Comparison of ENCODE assay signal across 9 cellular contexts in the genomic region with DNA sequence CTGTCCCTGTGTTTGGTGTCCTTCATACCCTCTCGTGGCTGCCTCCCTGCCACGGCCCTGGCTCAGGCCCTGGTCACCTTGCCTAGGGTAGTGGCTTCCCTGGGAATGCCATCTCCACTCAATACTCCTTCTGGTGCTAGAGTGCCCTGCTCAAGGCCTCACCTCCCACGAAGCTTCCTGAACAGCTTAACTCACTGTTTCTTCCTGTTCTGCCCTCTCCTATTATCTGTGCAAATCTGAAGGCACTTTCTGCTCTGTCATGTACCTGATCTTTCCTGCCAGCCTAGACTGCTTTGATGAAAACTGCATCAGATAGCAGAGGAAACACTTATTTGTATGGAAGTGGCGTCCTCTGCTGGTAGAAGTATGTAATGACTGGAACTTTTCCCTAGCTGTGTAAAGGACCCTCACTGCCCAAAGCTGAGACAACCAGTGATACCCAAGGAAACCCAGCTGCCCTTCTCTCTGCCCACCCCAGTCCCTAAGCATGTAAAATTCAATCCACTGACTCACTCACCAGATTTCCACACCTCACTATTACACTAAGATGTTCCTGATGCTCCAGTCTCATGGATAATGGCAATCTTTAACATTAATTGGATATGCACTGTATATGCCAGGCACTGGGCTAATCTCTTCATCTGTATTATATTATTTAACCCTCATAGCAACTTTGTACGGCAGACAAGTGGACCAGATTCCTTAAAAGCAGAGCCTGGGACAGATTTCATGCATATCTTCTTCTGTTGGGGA. TPM values are rescaled to one million over a fixed set of nuclear protein-coding genes. Genes with fewer than 3 reads are reported as not detected.
DNase-seq lines count a peak whose midpoint lies in the region; ATAC-seq and TF ChIP-seq lines count a peak whose summit lies in the region.
"Had no signal": no experiment of that assay in that cellular context is flagged by ENCODE, and none has a peak within 500 bp of the region (broad histone marks: within the 10 kb centered on the region; RNA-seq: fewer than 3 reads in every experiment).

No MANE protein-coding gene starts in this region.

- H3K9me3 ChIP-seq in colonic mucosa = no peaks in the 10 kb centered on the region

- H3K4me2 ChIP-seq in mesendoderm (ENCODE audit: low read length) = no peak overlapping the region

- H3K9me3 Mint-ChIP-seq in stimulated activated memory B cell treated with anti-CD40 and anti-IgM and Interleukin-4, amounts not matched to agents 10 μg/mL and 1 μg/mL and 100 μg/mL, for 72 hours = no peaks in the 10 kb centered on the region

- no peak overlapping the region for H2BK120ac ChIP-seq in mesendoderm (ENCODE audit: low read depth, low read length)

- no peak overlapping the region for H3K23ac ChIP-seq in mesendoderm (ENCODE audit: low read length)

- H4K5ac ChIP-seq in mesendoderm (ENCODE audit: low read length) = no peak overlapping the region

- peak overlapping the region; percentile 66 for H2AK5ac ChIP-seq in mesendoderm (ENCODE audit: low read length)

- CTCF ChIA-PET in GM10248 (lab: Yijun Ruan, JAX) = interaction anchor here (0.6 to 14.4 kb wide), 47 partner anchors 8 to 443 kb away, joined by 3 to 690 read pairs (median 5); a partner anchor contains a TSS

- H3K56ac ChIP-seq in mesendoderm (ENCODE audit: low read length) = peak overlapping the region; percentile 2

- no peaks in the 10 kb centered on the region for H3K4me1 ChIP-seq in colonic mucosa
- no peaks in the 10 kb centered on the region for H3K4me1 ChIP-seq in mesendoderm (ENCODE audit: control insufficient read depth, low read depth, low read length)

- no peaks in the 10 kb centered on the region for H3K27me3 Mint-ChIP-seq in stimulated activated memory B cell treated with anti-CD40 and anti-IgM and Interleukin-4, amounts not matched to agents 10 μg/mL and 1 μg/mL and 100 μg/mL, for 72 hours

- no peak overlapping the region for H3K4ac ChIP-seq in mesendoderm (ENCODE audit: low read depth, low read length)

- no peak overlapping the region for H3K9ac ChIP-seq in colonic mucosa (ENCODE audit: low read depth in 2 of 2, low read length in 2 of 2)
- no peak overlapping the region for H3K9ac ChIP-seq in mesendoderm (ENCODE audit: low read length)

- H3K79me1 ChIP-seq in mesendoderm (ENCODE audit: low read length) = no peaks in the 10 kb centered on the region

- H3K27ac ChIP-seq in colonic mucosa = no peak overlapping the region
- no peak overlapping the region for H3K27ac ChIP-seq in mesendoderm (ENCODE audit: low read depth, low read length)

- ATAC-seq in SK-N-SH treated with all-trans-retinoic acid at 6 μM for 48 hours (peak; percentile 65), GM18858 (IDR thresholded peaks at IDR 0.05; ENCODE audit: unreplicated experiment) (no peak)
- no peak for ATAC-seq in stimulated activated memory B cell treated with anti-CD40 and anti-IgM and Interleukin-4, amounts not matched to agents 10 μg/mL and 1 μg/mL and 100 μg/mL, for 72 hours

- peaks cover 56% of the 10 kb centered on the region for H3K4me1 Mint-ChIP-seq in stimulated activated memory B cell treated with anti-CD40 and anti-IgM and Interleukin-4, amounts not matched to agents 10 μg/mL and 1 μg/mL and 100 μg/mL, for 72 hours

- H2BK15ac ChIP-seq in mesendoderm (replicated peaks; ENCODE audit: low read depth) = no peak overlapping the region

- no peaks in the 10 kb centered on the region for H3K36me3 ChIP-seq in colonic mucosa
- no peaks in the 10 kb centered on the region for H3K36me3 ChIP-seq in mesendoderm (ENCODE audit: control insufficient read depth, insufficient read depth, low read length)

- H3K27me3 ChIP-seq in colonic mucosa (no peaks in the 10 kb centered on the region), mesendoderm (ENCODE audit: insufficient read depth, low read length, poor library complexity) (no peaks in the 10 kb centered on the region)

- no peak overlapping the region for H2BK5ac ChIP-seq in mesendoderm (ENCODE audit: low read length)

- intact Hi-C loops in colonic mucosa (cut with DNase I) = loop anchor here (5.0 to 10.0 kb wide), 2 partner anchors 216 to 232 kb away; no protein-coding TSS in a partner anchor

- H3K4me3 ChIP-seq in colonic mucosa (no peak overlapping the region), mesendoderm (ENCODE audit: low read length) (no peak overlapping the region)

- DNase-seq in AG08396 (ENCODE audit: low spot score) (peak; percentile 73), GM10248 (ENCODE audit: extremely low spot score) (peak; percentile 72), NCI-H146 (lab: John Stamatoyannopoulos, UW) (peak; percentile 77), colonic mucosa (peak; percentile 57), mesendoderm (peak; percentile 87)

- WGBS in mesendoderm (ENCODE audit: extremely low coverage, insufficient coverage, low lambda C conversion rate) = no CpG with 5 or more reads among the region's 5 CpGs

- TF ChIP-seq CTCF in GM10248 (IDR thresholded peaks at IDR 0.05; ENCODE audit: control extremely low read depth, extremely low read depth, low read depth, missing control alignments) = peak; percentile 91
- TF ChIP-seq CTCF in colonic mucosa (IDR thresholded peaks at IDR 0.05) = peak; percentile 92

- no peak overlapping the region for H3K4me3 Mint-ChIP-seq in stimulated activated memory B cell treated with anti-CD40 and anti-IgM and Interleukin-4, amounts not matched to agents 10 μg/mL and 1 μg/mL and 100 μg/mL, for 72 hours

- H4K8ac ChIP-seq in mesendoderm (ENCODE audit: low read depth, low read length) = no peak overlapping the region

- no peaks in the 10 kb centered on the region for H3K36me3 Mint-ChIP-seq in stimulated activated memory B cell treated with anti-CD40 and anti-IgM and Interleukin-4, amounts not matched to agents 10 μg/mL and 1 μg/mL and 100 μg/mL, for 72 hours

- H3K27ac Mint-ChIP-seq in stimulated activated memory B cell treated with anti-CD40 and anti-IgM and Interleukin-4, amounts not matched to agents 10 μg/mL and 1 μg/mL and 100 μg/mL, for 72 hours = no peak overlapping the region

- H3K79me2 ChIP-seq in mesendoderm (ENCODE audit: control insufficient read depth, insufficient read depth, low read length) = no peaks in the 10 kb centered on the region

- H3K18ac ChIP-seq in mesendoderm (ENCODE audit: low read length) = no peak overlapping the region

- POLR2A ChIA-PET in GM10248 (lab: Yijun Ruan, JAX) = interaction anchor here (0.7 to 1.0 kb wide), 2 partner anchors 38 to 43 kb away, joined by 3 read pairs; no protein-coding TSS in a partner anchor

TF ChIP-seq in SK-N-SH treated with all-trans-retinoic acid at 6 μM for 48 hours, 23 proteins besides CTCF, POLR2A, EP300 and RAD21:
- TF ChIP-seq TCF4 (CRISPR knock-in tag; IDR thresholded peaks at IDR 0.05; ENCODE audit: borderline replicate concordance) = no peak
- TF ChIP-seq ARNTL (CRISPR knock-in tag; IDR thresholded peaks at IDR 0.05; ENCODE audit: borderline replicate concordance, low read depth) = no peak
- TF ChIP-seq BACH2 (CRISPR knock-in tag; IDR thresholded peaks at IDR 0.05; ENCODE audit: borderline replicate concordance) = no peak
- no peak for TF ChIP-seq ISL1 (CRISPR knock-in tag; IDR thresholded peaks at IDR 0.05)
- TF ChIP-seq, protein P1, sequence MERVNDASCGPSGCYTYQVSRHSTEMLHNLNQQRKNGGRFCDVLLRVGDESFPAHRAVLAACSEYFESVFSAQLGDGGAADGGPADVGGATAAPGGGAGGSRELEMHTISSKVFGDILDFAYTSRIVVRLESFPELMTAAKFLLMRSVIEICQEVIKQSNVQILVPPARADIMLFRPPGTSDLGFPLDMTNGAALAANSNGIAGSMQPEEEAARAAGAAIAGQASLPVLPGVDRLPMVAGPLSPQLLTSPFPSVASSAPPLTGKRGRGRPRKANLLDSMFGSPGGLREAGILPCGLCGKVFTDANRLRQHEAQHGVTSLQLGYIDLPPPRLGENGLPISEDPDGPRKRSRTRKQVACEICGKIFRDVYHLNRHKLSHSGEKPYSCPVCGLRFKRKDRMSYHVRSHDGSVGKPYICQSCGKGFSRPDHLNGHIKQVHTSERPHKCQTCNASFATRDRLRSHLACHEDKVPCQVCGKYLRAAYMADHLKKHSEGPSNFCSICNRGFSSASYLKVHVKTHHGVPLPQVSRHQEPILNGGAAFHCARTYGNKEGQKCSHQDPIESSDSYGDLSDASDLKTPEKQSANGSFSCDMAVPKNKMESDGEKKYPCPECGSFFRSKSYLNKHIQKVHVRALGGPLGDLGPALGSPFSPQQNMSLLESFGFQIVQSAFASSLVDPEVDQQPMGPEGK (CRISPR knock-in tag; IDR thresholded peaks at IDR 0.05; ENCODE audit: borderline replicate concordance) = no peak
- TF ChIP-seq ZNF8 (CRISPR knock-in tag; IDR thresholded peaks at IDR 0.05) = no peak
- TF ChIP-seq TOX (CRISPR knock-in tag; IDR thresholded peaks at IDR 0.05; ENCODE audit: borderline replicate concordance) = no peak
- TF ChIP-seq, protein P2, sequence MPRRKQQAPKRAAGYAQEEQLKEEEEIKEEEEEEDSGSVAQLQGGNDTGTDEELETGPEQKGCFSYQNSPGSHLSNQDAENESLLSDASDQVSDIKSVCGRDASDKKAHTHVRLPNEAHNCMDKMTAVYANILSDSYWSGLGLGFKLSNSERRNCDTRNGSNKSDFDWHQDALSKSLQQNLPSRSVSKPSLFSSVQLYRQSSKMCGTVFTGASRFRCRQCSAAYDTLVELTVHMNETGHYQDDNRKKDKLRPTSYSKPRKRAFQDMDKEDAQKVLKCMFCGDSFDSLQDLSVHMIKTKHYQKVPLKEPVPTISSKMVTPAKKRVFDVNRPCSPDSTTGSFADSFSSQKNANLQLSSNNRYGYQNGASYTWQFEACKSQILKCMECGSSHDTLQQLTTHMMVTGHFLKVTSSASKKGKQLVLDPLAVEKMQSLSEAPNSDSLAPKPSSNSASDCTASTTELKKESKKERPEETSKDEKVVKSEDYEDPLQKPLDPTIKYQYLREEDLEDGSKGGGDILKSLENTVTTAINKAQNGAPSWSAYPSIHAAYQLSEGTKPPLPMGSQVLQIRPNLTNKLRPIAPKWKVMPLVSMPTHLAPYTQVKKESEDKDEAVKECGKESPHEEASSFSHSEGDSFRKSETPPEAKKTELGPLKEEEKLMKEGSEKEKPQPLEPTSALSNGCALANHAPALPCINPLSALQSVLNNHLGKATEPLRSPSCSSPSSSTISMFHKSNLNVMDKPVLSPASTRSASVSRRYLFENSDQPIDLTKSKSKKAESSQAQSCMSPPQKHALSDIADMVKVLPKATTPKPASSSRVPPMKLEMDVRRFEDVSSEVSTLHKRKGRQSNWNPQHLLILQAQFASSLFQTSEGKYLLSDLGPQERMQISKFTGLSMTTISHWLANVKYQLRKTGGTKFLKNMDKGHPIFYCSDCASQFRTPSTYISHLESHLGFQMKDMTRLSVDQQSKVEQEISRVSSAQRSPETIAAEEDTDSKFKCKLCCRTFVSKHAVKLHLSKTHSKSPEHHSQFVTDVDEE (CRISPR knock-in tag; IDR thresholded peaks at IDR 0.05) = no peak
- TF ChIP-seq OSR1 (CRISPR knock-in tag; IDR thresholded peaks at IDR 0.05) = no peak
- TF ChIP-seq ZFP30 (CRISPR knock-in tag; IDR thresholded peaks at IDR 0.05) = no peak

RNA-seq across cellular contexts. Expression of a gene that starts 36.2 kb away (rescaled TPM):
- 10 to 100 TPM; 66.4 to 88.0 TPM for total RNA-seq in colonic mucosa
- polyA plus RNA-seq in mesendoderm (2013, experiment 1 of 2) = 4.1 TPM
- 3.9 TPM for polyA plus RNA-seq in mesendoderm (2013, experiment 2 of 2)

RNA-seq across cellular contexts. Expression of a gene that starts 39.6 kb away (rescaled TPM):
- under 1 TPM in 1 of 2 donors, not detected in 1; 0.30 TPM for total RNA-seq in colonic mucosa
- not detected for polyA plus RNA-seq in mesendoderm (2013, experiment 1 of 2)
- polyA plus RNA-seq in mesendoderm (2013, experiment 2 of 2) = not detected
- total RNA-seq: pulmonary artery endothelial cell had no signal
